In genomic region chr4:45324381-45325111, GRCh38 we compare ENCODE assay signal across 26 cellular contexts.
A peak's percentile ranks its signal among the peaks of the same experiment; 100 is the strongest.
DNase-seq lines count a peak whose midpoint lies in the region; ATAC-seq and TF ChIP-seq lines count a peak whose summit lies in the region.
"Had no signal": no experiment of that assay in that cellular context is flagged by ENCODE, and none has a peak within 500 bp of the region (broad histone marks: within the 10 kb centered on the region; RNA-seq: fewer than 3 reads in every experiment).

No MANE protein-coding gene starts in this region.

- H3K9me3 ChIP-seq in cardiac muscle cell (ENCODE audit: low read depth) (no peaks in the 10 kb centered on the region), right atrium auricular region (peaks cover 0 to 5% of the 10 kb centered on the region in 2 donors), neuronal stem cell (replicated peaks in 1 of 2; ENCODE audit: control insufficient read depth in 2 of 2, insufficient read depth in 1 of 2, low read depth in 1 of 2, low read length in 2 of 2) (no peaks in the 10 kb centered on the region)
- H3K9me3 ChIP-seq: BE2C had no signal

- no peak overlapping the region for H2AFZ ChIP-seq in neuronal stem cell (ENCODE audit: low read length)
- H2AFZ ChIP-seq: GM23248, PC-9 had no signal

- peak; percentile 4 for DNase-seq in NCI-H510A treated with DMSO at 0.1 percent for 48 hours (lab: John Stamatoyannopoulos, UW)
- no peak for DNase-seq in NCI-H510A (lab: John Stamatoyannopoulos, UW)
- peak in 1 of 2 donors; percentile 65 for DNase-seq in cardiac muscle cell (ENCODE audit: low read depth in 1 of 2, low spot score in 1 of 2)
- no peak for DNase-seq in right atrium auricular region (ENCODE audit: low spot score)
- DNase-seq in superior temporal gyrus (ENCODE audit: extremely low spot score), result peak; percentile 66
- DNase-seq in neuronal stem cell (ENCODE audit: low spot score), result no peak
- no peak for DNase-seq in kidney glomerular epithelial cell (lab: John Stamatoyannopoulos, UW)
- DNase-seq: ACHN; BE2C; Calu3; CD8-positive, alpha-beta memory T cell; DMS79 treated with DMSO at 0.1 percent for 48 hours; GF-D8; GM23248; H7; NCI-H1048; NCI-H1417; NCI-H187; NCI-H2081 treated with DMSO at 0.1 percent for 48 hours; NCI-H2171; NCI-H226; NCI-H748 treated with DMSO at 0.1 percent for 48 hours; PC-9; SHP77 had no signal

- WGBS in neuronal stem cell (ENCODE audit: extremely low coverage in 2 of 2, insufficient read length in 2 of 2, insufficient replicate concordance in 1 of 2), 2 donors, result no CpG with 5 or more reads among the region's 4 CpGs

- no peak overlapping the region for H2BK120ac ChIP-seq in neuronal stem cell (ENCODE audit: low read depth, low read length)

- H3K4me3 ChIP-seq in cardiac muscle cell (no peak overlapping the region), right atrium auricular region (no peak overlapping the region), neuronal stem cell (ENCODE audit: low read length in 2 of 2) (no peak overlapping the region)
- H3K4me3 ChIP-seq: GM23248, PC-9 had no signal

- no peak overlapping the region for H2BK15ac ChIP-seq in neuronal stem cell (ENCODE audit: low read length)

- no peak overlapping the region for H2BK5ac ChIP-seq in neuronal stem cell (ENCODE audit: low read length)

- H3K14ac ChIP-seq in neuronal stem cell (ENCODE audit: low read length), result no peak overlapping the region

- H3K4me1 ChIP-seq in cardiac muscle cell (ENCODE audit: low read depth) (peaks cover 13% of the 10 kb centered on the region), right atrium auricular region (peaks cover 0 to 4% of the 10 kb centered on the region in 2 donors), neuronal stem cell (ENCODE audit: control insufficient read depth in 2 of 2, insufficient read depth in 1 of 2, low read depth in 1 of 2, low read length in 2 of 2) (no peaks in the 10 kb centered on the region)
- H3K4me1 ChIP-seq: BE2C had no signal

- no peak overlapping the region for H4K91ac ChIP-seq in neuronal stem cell (ENCODE audit: low read depth, low read length, poor library complexity)

- no peak for TF ChIP-seq CTCF in cardiac muscle cell (IDR thresholded peaks at IDR 0.05; ENCODE audit: low read depth, low read length)
- no peak for TF ChIP-seq CTCF in right atrium auricular region (IDR thresholded peaks at IDR 0.05)

- H3K27me3 ChIP-seq in cardiac muscle cell, result no peaks in the 10 kb centered on the region
- H3K27me3 ChIP-seq in right atrium auricular region, result no peaks in the 10 kb centered on the region
- H3K27me3 ChIP-seq in neuronal stem cell (ENCODE audit: control insufficient read depth in 3 of 3, insufficient read depth in 3 of 3, low read depth in 1 of 3, low read length in 3 of 3), result no peaks in the 10 kb centered on the region
- H3K27me3 ChIP-seq: BE2C had no signal

- no peak overlapping the region for H4K8ac ChIP-seq in neuronal stem cell (ENCODE audit: low read depth, low read length)

- no peaks in the 10 kb centered on the region for H3K79me1 ChIP-seq in neuronal stem cell (ENCODE audit: low read depth, low read length)

- H3K23ac ChIP-seq in neuronal stem cell (ENCODE audit: low read depth, low read length, poor library complexity), result no peak overlapping the region

- H3K36me3 ChIP-seq in cardiac muscle cell (no peaks in the 10 kb centered on the region), right atrium auricular region (no peaks in the 10 kb centered on the region), neuronal stem cell (replicated peaks in 1 of 2; ENCODE audit: control insufficient read depth in 2 of 2, insufficient read depth in 2 of 2, low read length in 2 of 2) (no peaks in the 10 kb centered on the region)
- H3K36me3 ChIP-seq: BE2C had no signal

- H3K9ac ChIP-seq in neuronal stem cell (ENCODE audit: low read depth, low read length, poor library complexity), result no peak overlapping the region
- H3K9ac ChIP-seq: GM23248 had no signal

- no peak overlapping the region for H2AK5ac ChIP-seq in neuronal stem cell (ENCODE audit: low read depth, low read length)

- H3K4ac ChIP-seq in neuronal stem cell (ENCODE audit: low read length), result no peak overlapping the region

- no peak for ATAC-seq in GM18873 (IDR thresholded peaks at IDR 0.05; ENCODE audit: low FRiP score, unreplicated experiment)

- H3K18ac ChIP-seq in neuronal stem cell (ENCODE audit: low read length), result no peak overlapping the region

- H2BK12ac ChIP-seq in neuronal stem cell (ENCODE audit: low read length), result no peak overlapping the region

- H3K4me2 ChIP-seq in neuronal stem cell (ENCODE audit: insufficient read depth, low read length, poor library complexity, severe bottlenecking), result no peak overlapping the region
- H3K4me2 ChIP-seq: PC-9 had no signal

- H3K27ac ChIP-seq in cardiac muscle cell (peak overlapping the region; percentile 78), right atrium auricular region (peak overlapping the region; percentile 46 to 79), neuronal stem cell (replicated peaks; ENCODE audit: low read length) (no peak overlapping the region)
- H3K27ac ChIP-seq: 22Rv1, GM23248, PC-9 had no signal

Comparison
In these comparisons a context has a peak if more than half of its experiments do, and no peak if none do; other contexts are left out.
1. DNase-seq: peak in NCI-H510A treated with DMSO at 0.1 percent for 48 hours (single experiment) and superior temporal gyrus (single experiment); none in NCI-H510A (single experiment), right atrium auricular region (single experiment), neuronal stem cell (single experiment) and kidney glomerular epithelial cell (single experiment).